In genomic region chr3:194293546-194294198, GRCh38 we compare ENCODE assay signal across 23 cellular contexts. TPM values are rescaled to one million over a fixed set of nuclear protein-coding genes. Genes with fewer than 3 reads are reported as not detected.
"Had no signal": no experiment of that assay in that cellular context is flagged by ENCODE, and none has a peak within 500 bp of the region (broad histone marks: within the 10 kb centered on the region; RNA-seq: fewer than 3 reads in every experiment).

No MANE protein-coding gene starts in this region.

- H3K36me3 ChIP-seq: ascending aorta had no signal

- H3K27ac ChIP-seq: ascending aorta, VCaP had no signal

- FAIRE-seq: RCC 7860 had no signal

- H3K4me3 ChIP-seq: ascending aorta, body of pancreas had no signal

- H3K27ac Mint-ChIP-seq: activated CD4-positive, alpha-beta memory T cell treated with anti-CD3 and anti-CD28 coated beads for 36 hours; activated CD4-positive, alpha-beta T cell treated with anti-CD3 and anti-CD28 coated beads, Interleukin-2, amount 10 ng/mL, durations not matched to agents 7 days and 5 days; activated naive CD4-positive, alpha-beta T cell treated with anti-CD3 and anti-CD28 coated beads, Interleukin-2, amount 50 U/mL, for 24 hours; activated T-helper 17 cell treated with anti-CD3 and anti-CD28 coated beads, Interleukin-2, amount 50 U/mL, for 72 hours had no signal

- H3K27me3 ChIP-seq: ascending aorta, body of pancreas had no signal

- H3K4me1 Mint-ChIP-seq: activated naive CD4-positive, alpha-beta T cell treated with anti-CD3 and anti-CD28 coated beads, Interleukin-2, amount 50 U/mL, for 24 hours; activated T-helper 17 cell treated with anti-CD3 and anti-CD28 coated beads, Interleukin-2, amount 50 U/mL, for 72 hours had no signal

- H3K36me3 Mint-ChIP-seq: activated CD4-positive, alpha-beta memory T cell treated with anti-CD3 and anti-CD28 coated beads for 36 hours had no signal

- H3K9me3 ChIP-seq: ascending aorta, body of pancreas had no signal

- H3K27me3 Mint-ChIP-seq: activated naive CD4-positive, alpha-beta T cell treated with anti-CD3 and anti-CD28 coated beads, Interleukin-2, amount 50 U/mL, for 24 hours had no signal

- DNase-seq: activated CD4-positive, alpha-beta memory T cell treated with anti-CD3 and anti-CD28 coated beads for 36 hours; activated CD4-positive, alpha-beta T cell treated with anti-CD3 and anti-CD28 coated beads, Interleukin-2, amount 10 ng/mL, durations not matched to agents 7 days and 5 days; activated CD4-positive, CD25-positive, alpha-beta regulatory T cell; activated CD8-positive, alpha-beta memory T cell treated with anti-CD3 and anti-CD28 coated beads for 24 hours; activated T-cell treated with anti-CD3 and anti-CD28 coated beads, Interleukin-2, amount 50 U/mL, for 48 hours; amniotic stem cell; Kasumi-1; KBM-7; NCI-H1048; NCI-H187 treated with DMSO at 0.1 percent for 48 hours; NCI-H2081 treated with DMSO at 0.1 percent for 48 hours; NCI-H446; NCI-H524; PC-3; SHP77 treated with DMSO at 0.1 percent for 48 hours had no signal

- H3K9me3 Mint-ChIP-seq: activated CD4-positive, alpha-beta memory T cell treated with anti-CD3 and anti-CD28 coated beads for 36 hours; activated naive CD4-positive, alpha-beta T cell treated with anti-CD3 and anti-CD28 coated beads, Interleukin-2, amount 50 U/mL, for 24 hours had no signal

- H3K4me3 Mint-ChIP-seq: activated CD4-positive, alpha-beta memory T cell treated with anti-CD3 and anti-CD28 coated beads for 36 hours; activated CD4-positive, alpha-beta T cell treated with anti-CD3 and anti-CD28 coated beads, Interleukin-2, amount 10 ng/mL, durations not matched to agents 7 days and 5 days; activated naive CD4-positive, alpha-beta T cell treated with anti-CD3 and anti-CD28 coated beads, Interleukin-2, amount 50 U/mL, for 24 hours; activated T-helper 17 cell treated with anti-CD3 and anti-CD28 coated beads, Interleukin-2, amount 50 U/mL, for 72 hours had no signal

- ATAC-seq: activated T-helper 17 cell treated with anti-CD3 and anti-CD28 coated beads, Interleukin-2, amount 50 U/mL, for 72 hours; body of pancreas; PC-3 had no signal

RNA-seq across cellular contexts. Expression of gene CPN2, which starts 57.5 kb away (rescaled TPM):
- total RNA-seq: activated CD4-positive, alpha-beta memory T cell treated with anti-CD3 and anti-CD28 coated beads for 36 hours; activated CD4-positive, alpha-beta T cell treated with anti-CD3 and anti-CD28 coated beads, Interleukin-2, amount 10 ng/mL, durations not matched to agents 7 days and 5 days; activated T-helper 17 cell treated with anti-CD3 and anti-CD28 coated beads, Interleukin-2, amount 50 U/mL, for 72 hours; ascending aorta; body of pancreas; SK-MEL-5; T-helper 2 cell treated with Interferon-gamma antibody and Interleukin-4, amounts not matched to agents 100 ng/mL and 5 ng/mL, for 36 hours had no signal
